Comparison of ENCODE assay signal across 13 cellular contexts in genomic region chrX:9573282-9574106, GRCh38.
DNase-seq lines count a peak whose midpoint lies in the region; ATAC-seq and TF ChIP-seq lines count a peak whose summit lies in the region.
"Had no signal": no experiment of that assay in that cellular context is flagged by ENCODE, and none has a peak within 500 bp of the region (broad histone marks: within the 10 kb centered on the region; RNA-seq: fewer than 3 reads in every experiment).

No MANE protein-coding gene starts in this region.

- no peaks in the 10 kb centered on the region for H3K36me3 ChIP-seq in suprapubic skin

- peak in 1 of 2 donors; percentile 11 for TF ChIP-seq POLR2A in suprapubic skin (IDR thresholded peaks at IDR 0.05)

- TF ChIP-seq EP300 in suprapubic skin (IDR thresholded peaks at IDR 0.05): no peak

- 59% methylated on average over 6 of the region's 12 CpGs for WGBS in suprapubic skin

- ATAC-seq in HG02588 (IDR thresholded peaks at IDR 0.05; ENCODE audit: unreplicated experiment): peak; percentile 18
- ATAC-seq in left lobe of liver: peak; percentile 84
- ATAC-seq: Panc1 had no signal

- H3K27me3 ChIP-seq in suprapubic skin: no peaks in the 10 kb centered on the region

- TF ChIP-seq CTCF in suprapubic skin (IDR thresholded peaks at IDR 0.05) (no peak), coronary artery (IDR thresholded peaks at IDR 0.05) (no peak)

- DNase-seq in ELF-1 (ENCODE audit: low read depth, low spot score) (peak; percentile 31), NCI-H2196 treated with DMSO at 0.1 percent for 48 hours (lab: John Stamatoyannopoulos, UW; ENCODE audit: unreplicated experiment) (peak; percentile 33), left lobe of liver (ENCODE audit: low spot score) (peak; percentile 45), suprapubic skin (ENCODE audit: low spot score in 2 of 2) (no peak), coronary artery (ENCODE audit: low spot score) (no peak), NCI-H128 (lab: John Stamatoyannopoulos, UW; ENCODE audit: unreplicated experiment) (no peak), T-helper 2 cell (no peak)
- DNase-seq: activated CD4-positive, alpha-beta T cell treated with anti-CD3 and anti-CD28 coated beads for 4 hours; activated naive CD4-positive, alpha-beta T cell treated with anti-CD3 and anti-CD28 coated beads for 36 hours; dermis blood vessel endothelial cell; glutamatergic neuron had no signal

- H3K27ac ChIP-seq in suprapubic skin (no peak overlapping the region), coronary artery (no peak overlapping the region)

- H3K4me1 ChIP-seq in suprapubic skin: peaks cover 4% of the 10 kb centered on the region

- H3K4me3 ChIP-seq in suprapubic skin (no peak overlapping the region), coronary artery (no peak overlapping the region)

- H3K9me3 ChIP-seq in suprapubic skin: no peaks in the 10 kb centered on the region

Comparison
In these comparisons a context has a peak if more than half of its experiments do, and no peak if none do; other contexts are left out.
1. DNase-seq: peak in ELF-1 (single experiment), NCI-H2196 treated with DMSO at 0.1 percent for 48 hours (single experiment) and left lobe of liver (single experiment); none in suprapubic skin (0 of 2), coronary artery (single experiment), NCI-H128 (single experiment) and T-helper 2 cell (0 of 5).